Comparison of ENCODE assay signal across 9 cellular contexts in genomic region chr1:204162498-204163074, GRCh38. TPM values are rescaled to one million over a fixed set of nuclear protein-coding genes. Genes with fewer than 3 reads are reported as not detected.
A peak's percentile ranks its signal among the peaks of the same experiment; 100 is the strongest.
DNase-seq lines count a peak whose midpoint lies in the region; ATAC-seq and TF ChIP-seq lines count a peak whose summit lies in the region.
"Had no signal": no experiment of that assay in that cellular context is flagged by ENCODE, and none has a peak within 500 bp of the region (broad histone marks: within the 10 kb centered on the region; RNA-seq: fewer than 3 reads in every experiment).

No MANE protein-coding gene starts in this region.

- peaks cover 0 to 30% (median 10%) of the 10 kb centered on the region in 7 donors for H3K27me3 ChIP-seq in heart right ventricle

- peaks cover 0 to 6% (median 0%) of the 10 kb centered on the region in 9 donors for H3K4me1 ChIP-seq in heart right ventricle

- no peak overlapping the region for H3K4me3 ChIP-seq in heart right ventricle

- no peaks in the 10 kb centered on the region for H3K36me3 ChIP-seq in heart right ventricle

- TF ChIP-seq CTCF in AG09319 (IDR thresholded peaks at IDR 0.05; ENCODE audit: low read depth, low read length), result no peak; the same call in none of the 2 replicates
- TF ChIP-seq CTCF in GM20000 (IDR thresholded peaks at IDR 0.05; ENCODE audit: extremely low read depth, missing control alignments), result peak; percentile 97
- peak; percentile 97 to 100 (median 99) for TF ChIP-seq CTCF in heart right ventricle (IDR thresholded peaks at IDR 0.05)

- no peak overlapping the region for H3K4me3 Mint-ChIP-seq in T-cell

- no peak overlapping the region for H3K27ac Mint-ChIP-seq in T-cell

- H3K9me3 ChIP-seq in heart right ventricle, result no peaks in the 10 kb centered on the region

- H3K4me1 Mint-ChIP-seq in T-cell, result no peaks in the 10 kb centered on the region

- 14 to 15% methylated on average over 7 of the region's 7 CpGs for WGBS in heart right ventricle, 2 donors

- H3K36me3 Mint-ChIP-seq in T-cell, result no peaks in the 10 kb centered on the region

- intact Hi-C loops in heart right ventricle (cut with DNase I), result loop anchor here (1.0 to 10.0 kb wide), 14 partner anchors 35 to 342 kb away; partner anchors contain the start of gene KISS1 (in 1 of the 10)

- CTCF ChIA-PET in T-cell (lab: Charles Lee), result interaction anchor here (0.6 to 2.6 kb wide), 12 partner anchors 9 to 341 kb away, joined by 3 to 21 read pairs (median 4); no protein-coding TSS in a partner anchor

- ATAC-seq in T-cell (replicated peaks in 1 of 4) (peak; percentile 87 to 97 (median 90)), heart right ventricle (peak; percentile 82 to 95 (median 86)), GM18907 (IDR thresholded peaks at IDR 0.05; ENCODE audit: unreplicated experiment) (no peak)

- POLR2A ChIA-PET in T-cell (lab: Charles Lee), result no interaction called here

- peaks cover 3 to 5% (median 3%) of the 10 kb centered on the region in 3 donors for H3K9me3 Mint-ChIP-seq in T-cell

- DNase-seq in AG09319 (ENCODE audit: extremely low read depth, low read depth) (peak; percentile 15), GM20000 (ENCODE audit: low spot score) (peak; percentile 87), NCI-H146 treated with DMSO at 0.1 percent for 48 hours (lab: John Stamatoyannopoulos, UW; ENCODE audit: unreplicated experiment) (peak; percentile 73), T-cell (peak; percentile 35 to 81 (median 71)), heart right ventricle (peak; percentile 72 to 81), putamen (ENCODE audit: low spot score) (peak; percentile 64)
- DNase-seq in activated naive CD8-positive, alpha-beta T cell treated with anti-CD3 and anti-CD28 coated beads, Interleukin-2, amount 50 U/mL, for 16 hours (ENCODE audit: low read depth, low spot score), result peak; percentile 60

- H3K27ac ChIP-seq in heart right ventricle, result no peak overlapping the region

- H3K27me3 Mint-ChIP-seq in T-cell, result peaks cover 6 to 15% of the 10 kb centered on the region in 2 donors

RNA-seq across cellular contexts. Expression of gene REN, which starts 3.6 kb away (rescaled TPM):
- not detected for total RNA-seq in T-cell
- not detected for total RNA-seq in heart right ventricle
- not detected for polyA plus RNA-seq in heart right ventricle

RNA-seq across cellular contexts. Expression of gene ETNK2, which starts 10.7 kb away (rescaled TPM):
- 10 to 100 TPM in 1 of 5 donors, 1 to 10 TPM in 4; 3.4 to 11.1 (median 4.2) TPM for total RNA-seq in T-cell
- total RNA-seq in heart right ventricle, result 1 to 10 TPM in 8 of 10 donors, under 1 TPM in 2; 0.47 to 5.2 (median 2.3) TPM
- 1 to 10 TPM; 1.1 to 4.2 TPM for polyA plus RNA-seq in heart right ventricle

RNA-seq across cellular contexts. Expression of gene KISS1, which starts 33.7 kb away (rescaled TPM):
- total RNA-seq in T-cell, result not detected
- not detected for total RNA-seq in heart right ventricle
- not detected for polyA plus RNA-seq in heart right ventricle
- total RNA-seq: urinary bladder had no signal

RNA-seq across cellular contexts. Expression of gene GOLT1A, which starts 51.2 kb away (rescaled TPM):
- total RNA-seq in T-cell, result under 1 TPM in 4 of 5 donors, not detected in 1; 0.30 to 0.42 (median 0.32) TPM
- total RNA-seq in heart right ventricle, result not detected
- polyA plus RNA-seq in heart right ventricle, result under 1 TPM in 1 of 2 donors, not detected in 1; 0.43 TPM

Comparison
In these comparisons a context has a peak if more than half of its experiments do, and no peak if none do; other contexts are left out.
1. DNase-seq: peak in every context shown above with its lines; median percentile 87 in GM20000; 76 in heart right ventricle; 73 in NCI-H146 treated with DMSO at 0.1 percent for 48 hours; 71 in T-cell; 64 in putamen; 60 in activated naive CD8-positive, alpha-beta T cell treated with anti-CD3 and anti-CD28 coated beads, Interleukin-2, amount 50 U/mL, for 16 hours; 15 in AG09319.